ENCODE assay signal across 8 cellular contexts in genomic region chr9:92764988-92765936, GRCh38. TPM values are rescaled to one million over a fixed set of nuclear protein-coding genes. Genes with fewer than 3 reads are reported as not detected.
A peak's percentile ranks its signal among the peaks of the same experiment; 100 is the strongest.
DNase-seq lines count a peak whose midpoint lies in the region; ATAC-seq and TF ChIP-seq lines count a peak whose summit lies in the region.

No MANE protein-coding gene starts in this region.

- H3K36me3 Mint-ChIP-seq in IgD-negative memory B cell = peaks cover 2% of the 10 kb centered on the region

- no peaks in the 10 kb centered on the region for H3K27me3 ChIP-seq in mucosa of rectum (ENCODE audit: control insufficient read depth in 2 of 2, insufficient read depth in 2 of 2, low read length in 2 of 2)

- CTCF ChIA-PET in OCI-LY7 (lab: Charles Lee; ENCODE audit: unreplicated experiment) = interaction anchor here (0.6 kb wide), 1 partner anchor 48 kb away, joined by 3 read pairs; no protein-coding TSS in a partner anchor

- peak overlapping the region; percentile 83 for H2AFZ ChIP-seq in OCI-LY7 (ENCODE audit: low read length)

- H3K27ac ChIP-seq in OCI-LY7 (ENCODE audit: low read depth, low read length, poor library complexity, severe bottlenecking) = peak overlapping the region; percentile 86
- H3K27ac ChIP-seq in mucosa of rectum (ENCODE audit: low read depth in 2 of 2, low read length in 2 of 2) = peak overlapping the region; percentile 97 to 100

- H3K79me2 ChIP-seq in OCI-LY7 (ENCODE audit: insufficient read depth, low read depth, low read length) = peaks cover 42% of the 10 kb centered on the region

- peak overlapping the region; percentile 89 to 99 (median 95) for H3K27ac Mint-ChIP-seq in IgD-negative memory B cell

- no peaks in the 10 kb centered on the region for H3K9me2 ChIP-seq in OCI-LY7 (ENCODE audit: insufficient read depth, low read length)

- no peaks in the 10 kb centered on the region for H3K27me3 Mint-ChIP-seq in IgD-negative memory B cell

- peaks cover 47 to 57% (median 56%) of the 10 kb centered on the region in 3 donors for H3K4me1 Mint-ChIP-seq in IgD-negative memory B cell

- TF ChIP-seq CTCF in OCI-LY7 (conservative IDR thresholded peaks at IDR 0.05; ENCODE audit: low read length) = peak; percentile 97
- TF ChIP-seq CTCF in epithelial cell of proximal tubule (conservative IDR thresholded peaks at IDR 0.05; ENCODE audit: low read depth, low read length) = peak; percentile 95

- POLR2A ChIA-PET in OCI-LY7 (lab: Charles Lee) = interaction anchor here (1.0 to 1.5 kb wide), 2 partner anchors 10 to 26 kb away, joined by 3 read pairs; no protein-coding TSS in a partner anchor

- H3K4me3 ChIP-seq in OCI-LY7 (ENCODE audit: low read depth, low read length, poor library complexity, severe bottlenecking) (peak overlapping the region; percentile 87), epithelial cell of proximal tubule (ENCODE audit: low read depth, low read length) (peak overlapping the region; percentile 95), mucosa of rectum (ENCODE audit: low read length in 2 of 2) (peak overlapping the region; percentile 75 to 89)

- peaks cover 48% of the 10 kb centered on the region for H3K4me1 ChIP-seq in OCI-LY7 (ENCODE audit: insufficient read depth, low read length, poor library complexity, severe bottlenecking)
- H3K4me1 ChIP-seq in mucosa of rectum (ENCODE audit: control insufficient read depth in 2 of 2, insufficient read depth in 2 of 2, low read length in 2 of 2) = peaks cover 32 to 41% of the 10 kb centered on the region in 2 donors

- peak overlapping the region; percentile 89 to 98 (median 93) for H3K4me3 Mint-ChIP-seq in IgD-negative memory B cell

- peak overlapping the region; percentile 77 for H3K4me2 ChIP-seq in OCI-LY7 (ENCODE audit: low read length)

- peak; percentile 48 for ATAC-seq in GM21576 (IDR thresholded peaks at IDR 0.05; ENCODE audit: unreplicated experiment)

- H3K9ac ChIP-seq in mucosa of rectum (ENCODE audit: low read depth in 1 of 2, low read length in 2 of 2) = peak overlapping the region; percentile 84 to 86

- intact Hi-C loops in OCI-LY7 (cut with micrococcal nuclease; ENCODE audit: unreplicated experiment) = loop anchor here (1.0 to 10.0 kb wide), 7 partner anchors 25 to 472 kb away; partner anchors contain the start of genes IARS1 and IPPK

- H3K36me3 ChIP-seq in OCI-LY7 (ENCODE audit: insufficient read depth, low read length) (no peaks in the 10 kb centered on the region), mucosa of rectum (ENCODE audit: control insufficient read depth in 2 of 2, insufficient read depth in 2 of 2, low read length in 2 of 2) (no peaks in the 10 kb centered on the region)

- peaks cover 23% of the 10 kb centered on the region for H4K20me1 ChIP-seq in OCI-LY7 (ENCODE audit: insufficient read depth, low read length)

- H3K9me3 Mint-ChIP-seq in IgD-negative memory B cell = no peaks in the 10 kb centered on the region

- BruUV-seq in OCI-LY7 (replicated peaks; lab: Mats Ljungman, UMichigan) = TSS peak; percentile 85

- H3K9me3 ChIP-seq in OCI-LY7 (ENCODE audit: low read length) = no peaks in the 10 kb centered on the region
- H3K9me3 ChIP-seq in mucosa of rectum (ENCODE audit: control insufficient read depth in 2 of 2, low read length in 2 of 2) = no peaks in the 10 kb centered on the region

- DNase-seq in DMS79 (lab: John Stamatoyannopoulos, UW) = peak; percentile 81
- peak; percentile 82 for DNase-seq in OCI-LY7 (ENCODE audit: low spot score)
- peak; percentile 97 for DNase-seq in activated T-cell treated with anti-CD3 and anti-CD28 coated beads for 48 hours (ENCODE audit: low read depth)
- peak; percentile 44 for DNase-seq in epithelial cell of proximal tubule (ENCODE audit: low read depth)
- peak; percentile 87 to 97 for DNase-seq in stimulated activated CD8-positive, alpha-beta memory T cell treated with anti-CD3 and anti-CD28 coated beads, Interleukin-4, amount 100 ng/mL, for 4 hours (ENCODE audit: low read depth in 2 of 2, low spot score in 1 of 2)

RNA-seq across cellular contexts. Expression of gene BICD2, which starts 0.6 kb away (rescaled TPM):
- polyA plus RNA-seq in IgD-negative memory B cell = 32.8 TPM
- 71.0 and 71.7 TPM in 2 replicates for total RNA-seq in OCI-LY7 (2014; rRNA removed; shearing (Covaris generic))
- total RNA-seq in OCI-LY7 (2022) = 46.5 and 53.9 TPM in 2 replicates
- total RNA-seq in epithelial cell of proximal tubule = 32.2 and 35.0 TPM in 2 replicates

Comparison
In these comparisons a context has a peak if more than half of its experiments do, and no peak if none do; other contexts are left out.
1. Peak in every context shown above with its lines: DNase-seq, ATAC-seq, H3K4me3 ChIP-seq and H3K27ac ChIP-seq.
2. DNase-seq: peak in every context shown above with its lines; median percentile 97 in activated T-cell treated with anti-CD3 and anti-CD28 coated beads for 48 hours; 92 in stimulated activated CD8-positive, alpha-beta memory T cell treated with anti-CD3 and anti-CD28 coated beads, Interleukin-4, amount 100 ng/mL, for 4 hours; 82 in OCI-LY7; 81 in DMS79; 44 in epithelial cell of proximal tubule.